Comparison of ENCODE assay signal across 1 cellular context in genomic region chr6:33417127-33417902, GRCh38.
TF ChIP-seq lines count a peak whose summit lies in the region.

No MANE protein-coding gene starts in this region.

TF ChIP-seq in K562, 482 proteins besides CTCF, POLR2A, EP300 and RAD21 (continued from another document):
- peak; percentile 32; the same call in 1 of the 2 replicates for TF ChIP-seq ZNF592 (IDR thresholded peaks at IDR 0.05)
- TF ChIP-seq, protein P1, sequence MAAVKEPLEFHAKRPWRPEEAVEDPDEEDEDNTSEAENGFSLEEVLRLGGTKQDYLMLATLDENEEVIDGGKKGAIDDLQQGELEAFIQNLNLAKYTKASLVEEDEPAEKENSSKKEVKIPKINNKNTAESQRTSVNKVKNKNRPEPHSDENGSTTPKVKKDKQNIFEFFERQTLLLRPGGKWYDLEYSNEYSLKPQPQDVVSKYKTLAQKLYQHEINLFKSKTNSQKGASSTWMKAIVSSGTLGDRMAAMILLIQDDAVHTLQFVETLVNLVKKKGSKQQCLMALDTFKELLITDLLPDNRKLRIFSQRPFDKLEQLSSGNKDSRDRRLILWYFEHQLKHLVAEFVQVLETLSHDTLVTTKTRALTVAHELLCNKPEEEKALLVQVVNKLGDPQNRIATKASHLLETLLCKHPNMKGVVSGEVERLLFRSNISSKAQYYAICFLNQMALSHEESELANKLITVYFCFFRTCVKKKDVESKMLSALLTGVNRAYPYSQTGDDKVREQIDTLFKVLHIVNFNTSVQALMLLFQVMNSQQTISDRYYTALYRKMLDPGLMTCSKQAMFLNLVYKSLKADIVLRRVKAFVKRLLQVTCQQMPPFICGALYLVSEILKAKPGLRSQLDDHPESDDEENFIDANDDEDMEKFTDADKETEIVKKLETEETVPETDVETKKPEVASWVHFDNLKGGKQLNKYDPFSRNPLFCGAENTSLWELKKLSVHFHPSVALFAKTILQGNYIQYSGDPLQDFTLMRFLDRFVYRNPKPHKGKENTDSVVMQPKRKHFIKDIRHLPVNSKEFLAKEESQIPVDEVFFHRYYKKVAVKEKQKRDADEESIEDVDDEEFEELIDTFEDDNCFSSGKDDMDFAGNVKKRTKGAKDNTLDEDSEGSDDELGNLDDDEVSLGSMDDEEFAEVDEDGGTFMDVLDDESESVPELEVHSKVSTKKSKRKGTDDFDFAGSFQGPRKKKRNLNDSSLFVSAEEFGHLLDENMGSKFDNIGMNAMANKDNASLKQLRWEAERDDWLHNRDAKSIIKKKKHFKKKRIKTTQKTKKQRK (IDR thresholded peaks at IDR 0.05; ENCODE audit: borderline replicate concordance, low read depth, low read length) = no peak
- peak; percentile 88 for TF ChIP-seq FOSL1 (tag; conservative IDR thresholded peaks at IDR 0.05)
- TF ChIP-seq RFX1 (IDR thresholded peaks at IDR 0.05) = peak; percentile 32; the same call in 1 of the 2 replicates
- peak; percentile 26 for TF ChIP-seq SMARCA4 (IDR thresholded peaks at IDR 0.05)
- TF ChIP-seq, protein P2, sequence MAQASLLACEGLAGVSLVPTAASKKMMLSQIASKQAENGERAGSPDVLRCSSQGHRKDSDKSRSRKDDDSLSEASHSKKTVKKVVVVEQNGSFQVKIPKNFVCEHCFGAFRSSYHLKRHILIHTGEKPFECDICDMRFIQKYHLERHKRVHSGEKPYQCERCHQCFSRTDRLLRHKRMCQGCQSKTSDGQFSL (CRISPR knock-in tag; IDR thresholded peaks at IDR 0.05) = 0 out of 2 replicates have a peak, but pooled peaks have one; percentile 16
- TF ChIP-seq, protein P2 (tag; IDR thresholded peaks at IDR 0.05) = no peak
- no peak for TF ChIP-seq NKRF (IDR thresholded peaks at IDR 0.05; ENCODE audit: borderline replicate concordance)
- TF ChIP-seq, protein P3, sequence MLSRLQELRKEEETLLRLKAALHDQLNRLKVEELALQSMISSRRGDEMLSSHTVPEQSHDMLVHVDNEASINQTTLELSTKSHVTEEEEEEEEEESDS (CRISPR knock-in tag; IDR thresholded peaks at IDR 0.05) = no peak
- TF ChIP-seq ZNF232 (CRISPR knock-in tag; IDR thresholded peaks at IDR 0.05) = no peak
- TF ChIP-seq ZBTB17 (CRISPR knock-in tag; IDR thresholded peaks at IDR 0.05) = no peak
